In genomic region chr4:39947415-39947814, GRCh38 we compare ENCODE assay signal across 22 cellular contexts. TPM values are rescaled to one million over a fixed set of nuclear protein-coding genes. Genes with fewer than 3 reads are reported as not detected.
DNase-seq lines count a peak whose midpoint lies in the region; ATAC-seq and TF ChIP-seq lines count a peak whose summit lies in the region.
"Had no signal": no experiment of that assay in that cellular context is flagged by ENCODE, and none has a peak within 500 bp of the region (broad histone marks: within the 10 kb centered on the region; RNA-seq: fewer than 3 reads in every experiment).

No MANE protein-coding gene starts in this region.

- H2AFZ ChIP-seq in H9 (ENCODE audit: low read length): no peak overlapping the region

- no peaks in the 10 kb centered on the region for H3K23me2 ChIP-seq in H9 (ENCODE audit: insufficient read length, low read depth, low read length, poor library complexity, severe bottlenecking)

- WGBS in H9 (ENCODE audit: extremely low coverage, insufficient read length, low lambda C conversion rate): no CpG with 5 or more reads among the region's 1 CpG
- WGBS in thyroid gland, 2 donors: 76 to 87% methylated on average over 1 of the region's 1 CpG

- no peak overlapping the region for H3K56ac ChIP-seq in H9 (ENCODE audit: insufficient read length, low read depth, low read length)

- TF ChIP-seq CTCF in C4-2B (conservative IDR thresholded peaks at IDR 0.05) (no peak), H9 (conservative IDR thresholded peaks at IDR 0.05) (no peak), thyroid gland (IDR thresholded peaks at IDR 0.05) (no peak)

- intact Hi-C loops in thyroid gland (cut with DNase I): no loop called here

- no peak overlapping the region for H2AK5ac ChIP-seq in H9 (ENCODE audit: insufficient read length, low read length)

- no peaks in the 10 kb centered on the region for H3K27me3 Mint-ChIP-seq in H9 (ENCODE audit: low read depth)
- H3K27me3 Mint-ChIP-seq in activated naive CD8-positive, alpha-beta T cell treated with anti-CD3 and anti-CD28 coated beads for 36 hours: no peaks in the 10 kb centered on the region
- H3K27me3 Mint-ChIP-seq in naive thymus-derived CD8-positive, alpha-beta T cell: no peaks in the 10 kb centered on the region

- H3K4me3 ChIP-seq in thyroid gland (replicated peaks in 1 of 3): no peak overlapping the region
- H3K4me3 ChIP-seq: sigmoid colon, tibial artery had no signal

- peaks cover 27 to 44% of the 10 kb centered on the region in 2 experiments for H3K4me1 Mint-ChIP-seq in H9
- H3K4me1 Mint-ChIP-seq in activated naive CD8-positive, alpha-beta T cell treated with anti-CD3 and anti-CD28 coated beads for 36 hours: peaks cover 43% of the 10 kb centered on the region
- H3K4me1 Mint-ChIP-seq in naive thymus-derived CD8-positive, alpha-beta T cell: peaks cover 12 to 71% (median 54%) of the 10 kb centered on the region in 4 donors

- no peak overlapping the region for H4K91ac ChIP-seq in H9 (ENCODE audit: insufficient read length, low read depth, low read length)

- ATAC-seq in naive thymus-derived CD8-positive, alpha-beta T cell: no peak
- ATAC-seq in HG03135 (IDR thresholded peaks at IDR 0.05; ENCODE audit: unreplicated experiment): no peak
- ATAC-seq: Panc1 had no signal

- no peak overlapping the region for H2BK15ac ChIP-seq in H9 (ENCODE audit: low read depth, low read length)

- no peak overlapping the region for H2BK5ac ChIP-seq in H9 (ENCODE audit: insufficient read length, low read length)

- no peak overlapping the region for H3K23ac ChIP-seq in H9 (ENCODE audit: insufficient read length, low read depth, low read length)

- H3K79me2 ChIP-seq in H9 (ENCODE audit: insufficient read depth, low read length): peaks cover 21% of the 10 kb centered on the region; the same call in 1 of the 2 replicates

- H2BK20ac ChIP-seq in H9 (ENCODE audit: low read depth, low read length, poor library complexity, severe bottlenecking): no peak overlapping the region

- peak overlapping the region; percentile 53 to 94 (median 57); a peak in 4 of 7 replicates for H3K27ac Mint-ChIP-seq in H9
- H3K27ac Mint-ChIP-seq in activated naive CD8-positive, alpha-beta T cell treated with anti-CD3 and anti-CD28 coated beads for 36 hours: peak overlapping the region; percentile 67
- H3K27ac Mint-ChIP-seq in naive thymus-derived CD8-positive, alpha-beta T cell: peak overlapping the region in 8 of 10 donors; percentile 1 to 85 (median 58)

- DNase-seq in H9: no peak
- no peak for DNase-seq in activated naive CD8-positive, alpha-beta T cell treated with anti-CD3 and anti-CD28 coated beads for 36 hours
- DNase-seq in naive thymus-derived CD8-positive, alpha-beta T cell: no peak
- DNase-seq in NCI-H526 treated with DMSO at 0.1 percent for 48 hours (lab: John Stamatoyannopoulos, UW): no peak
- no peak for DNase-seq in thyroid gland
- DNase-seq in 8988T: no peak
- DNase-seq: activated CD8-positive, alpha-beta memory T cell treated with anti-CD3 and anti-CD28 coated beads, Interleukin-2, amount 50 U/mL, for 4 hours; activated naive CD4-positive, alpha-beta T cell treated with anti-CD3 and anti-CD28 coated beads, Interleukin-2, amount 50 U/mL, for 16 hours; C1 segment of cervical spinal cord; DND-41; hippocampal formation; midbrain; NCI-H1048; NCI-H2081 treated with DMSO at 0.1 percent for 48 hours; NCI-H526; nucleus accumbens; sigmoid colon; stimulated activated CD4-positive, alpha-beta T cell treated with anti-CD3 and anti-CD28 coated beads, Interleukin-4, amount 100 ng/mL, for 1 hour; tibial artery had no signal

- peaks cover 0 to 9% (median 5%) of the 10 kb centered on the region in 3 experiments; a peak in 1 of 7 replicates for H3K36me3 Mint-ChIP-seq in H9 (ENCODE audit: insufficient read depth in 1 of 3, low read depth in 3 of 3)
- peaks cover 32% of the 10 kb centered on the region for H3K36me3 Mint-ChIP-seq in activated naive CD8-positive, alpha-beta T cell treated with anti-CD3 and anti-CD28 coated beads for 36 hours
- peaks cover 0 to 16% (median 0%) of the 10 kb centered on the region in 3 donors for H3K36me3 Mint-ChIP-seq in naive thymus-derived CD8-positive, alpha-beta T cell

- no peaks in the 10 kb centered on the region for H4K20me1 ChIP-seq in H9 (ENCODE audit: control insufficient read depth, insufficient read depth, insufficient read length)

- no peak overlapping the region for H3K4me3 Mint-ChIP-seq in H9
- no peak overlapping the region for H3K4me3 Mint-ChIP-seq in activated naive CD8-positive, alpha-beta T cell treated with anti-CD3 and anti-CD28 coated beads for 36 hours
- peak overlapping the region in 1 of 10 donors; percentile 26 for H3K4me3 Mint-ChIP-seq in naive thymus-derived CD8-positive, alpha-beta T cell

- H3K27ac ChIP-seq in C4-2B (peak overlapping the region; percentile 46), H9 (ENCODE audit: insufficient read length, low read depth, low read length) (no peak overlapping the region), thyroid gland (no peak overlapping the region)
- H3K27ac ChIP-seq: sigmoid colon, tibial artery had no signal

- H3T11ph ChIP-seq in H9 (ENCODE audit: low read length): no peak overlapping the region

- H3K9me3 ChIP-seq in H9 (ENCODE audit: control insufficient read depth, low read depth, low read length) (no peaks in the 10 kb centered on the region), thyroid gland (no peaks in the 10 kb centered on the region)
- H3K9me3 ChIP-seq: sigmoid colon, tibial artery had no signal

- no peak overlapping the region for H4K5ac ChIP-seq in H9 (ENCODE audit: insufficient read length, low read depth, low read length)

- H3K4me2 ChIP-seq in H9 (ENCODE audit: insufficient read depth, insufficient read length, low read length): no peak overlapping the region

- H3K9me3 Mint-ChIP-seq in H9: no peaks in the 10 kb centered on the region
- H3K9me3 Mint-ChIP-seq in activated naive CD8-positive, alpha-beta T cell treated with anti-CD3 and anti-CD28 coated beads for 36 hours: no peaks in the 10 kb centered on the region
- no peaks in the 10 kb centered on the region for H3K9me3 Mint-ChIP-seq in naive thymus-derived CD8-positive, alpha-beta T cell

- no peak overlapping the region for H2BK120ac ChIP-seq in H9 (ENCODE audit: low read depth, low read length, poor library complexity, severe bottlenecking)

- H2BK12ac ChIP-seq in H9 (ENCODE audit: insufficient read length, low read depth, low read length): no peak overlapping the region

- no peak overlapping the region for H3K9ac ChIP-seq in H9 (ENCODE audit: extremely low read depth, insufficient read length, low read length)

- H3K4me1 ChIP-seq in H9 (ENCODE audit: insufficient read depth, low read length) (peaks cover 3% of the 10 kb centered on the region; the same call in 1 of the 2 replicates), thyroid gland (peaks cover 19 to 21% of the 10 kb centered on the region in 2 donors)

- H3K27me3 ChIP-seq in H9 (ENCODE audit: insufficient read depth, low read length) (no peaks in the 10 kb centered on the region), thyroid gland (no peaks in the 10 kb centered on the region)
- H3K27me3 ChIP-seq: sigmoid colon, tibial artery had no signal

- no peak overlapping the region for H4K8ac ChIP-seq in H9 (replicated peaks; ENCODE audit: insufficient read length, low read depth, low read length)

- no peaks in the 10 kb centered on the region for H3K36me3 ChIP-seq in thyroid gland
- H3K36me3 ChIP-seq: sigmoid colon, tibial artery had no signal

- POLR2A ChIA-PET in naive thymus-derived CD8-positive, alpha-beta T cell (lab: Charles Lee): no interaction called here

- no peak overlapping the region for H3K14ac ChIP-seq in H9 (ENCODE audit: insufficient read depth, low read length)

- TF ChIP-seq POLR2A in thyroid gland (IDR thresholded peaks at IDR 0.05): no peak

- H3K18ac ChIP-seq in H9 (ENCODE audit: insufficient read length, low read depth, low read length): no peak overlapping the region

- no peak overlapping the region for H3K4ac ChIP-seq in H9 (ENCODE audit: low read depth, low read length)

- peaks cover 11% of the 10 kb centered on the region for H3K79me1 ChIP-seq in H9 (ENCODE audit: insufficient read depth, low read depth, low read length, poor library complexity, severe bottlenecking)

RNA-seq across cellular contexts. Expression of gene PDS5A, which starts 30.3 kb away (rescaled TPM):
- total RNA-seq in H9 (2021) (65.0 and 65.4 TPM in 2 replicates), thyroid gland (100 to 1,000 TPM in 2 of 4 donors, 10 to 100 TPM in 2; 92.3 to 133 (median 103) TPM)
- total RNA-seq in activated naive CD8-positive, alpha-beta T cell treated with anti-CD3 and anti-CD28 coated beads for 36 hours: 100 to 1,000 TPM; 104 to 107 TPM
- total RNA-seq in naive thymus-derived CD8-positive, alpha-beta T cell: 100 to 1,000 TPM in 1 of 2 experiments, 10 to 100 TPM in 1; 99.8 to 101 TPM
- 10 to 100 TPM; 31.1 to 46.7 (median 32.4) TPM for polyA plus RNA-seq in naive thymus-derived CD8-positive, alpha-beta T cell
